ENCODE assay signal across 14 cellular contexts in the genomic region with DNA sequence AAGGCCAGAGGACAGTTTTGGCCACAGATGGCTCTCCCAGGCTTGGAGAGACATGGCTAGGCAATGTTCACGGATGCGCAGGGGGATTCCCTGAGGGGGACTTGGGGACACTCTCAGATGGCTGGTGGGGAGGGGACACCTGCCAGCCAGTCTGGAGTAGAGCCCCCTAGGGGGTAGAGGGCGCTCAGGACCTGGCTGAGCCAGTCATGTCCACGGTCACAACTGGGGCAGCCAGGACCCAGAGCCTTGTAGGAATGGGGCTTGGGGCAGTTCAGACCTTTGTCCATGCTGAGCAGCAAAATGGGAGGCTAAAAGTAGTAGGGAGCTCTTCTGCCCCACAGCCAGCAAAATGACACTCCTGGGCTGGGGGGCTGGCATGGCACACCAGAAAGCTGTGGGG. TPM values are rescaled to one million over a fixed set of nuclear protein-coding genes. Genes with fewer than 3 reads are reported as not detected.
DNase-seq lines count a peak whose midpoint lies in the region; ATAC-seq and TF ChIP-seq lines count a peak whose summit lies in the region.
"Had no signal": no experiment of that assay in that cellular context is flagged by ENCODE, and none has a peak within 500 bp of the region (broad histone marks: within the 10 kb centered on the region; RNA-seq: fewer than 3 reads in every experiment).

No MANE protein-coding gene starts in this region.

- H3K27ac ChIP-seq in breast epithelium (peak overlapping the region; percentile 8 to 61), dorsolateral prefrontal cortex (peak overlapping the region in 28 of 59 donors; percentile 0 to 84 (median 61)), uterus (peak overlapping the region; percentile 96 to 99)

- H3K36me3 ChIP-seq in breast epithelium (no peaks in the 10 kb centered on the region), uterus (no peaks in the 10 kb centered on the region)

- peaks cover 8% of the 10 kb centered on the region for H3K4me1 Mint-ChIP-seq in MCF 10A (ENCODE audit: insufficient read depth, unreplicated experiment)
- peaks cover 35% of the 10 kb centered on the region for H3K4me1 Mint-ChIP-seq in neural crest cell

- CTCF ChIA-PET in MCF 10A (lab: Yijun Ruan, JAX), result interaction anchor here (0.5 kb wide), 1 partner anchor 8 kb away, joined by 3 read pairs; no protein-coding TSS in a partner anchor

- no peaks in the 10 kb centered on the region for H3K27me3 Mint-ChIP-seq in MCF 10A (ENCODE audit: insufficient read depth, unreplicated experiment)
- H3K27me3 Mint-ChIP-seq in neural crest cell (ENCODE audit: low read depth), result peaks cover 4% of the 10 kb centered on the region

- no TSS peak for BruUV-seq in MCF 10A (replicated peaks; lab: Mats Ljungman, UMichigan)

- DNase-seq in breast epithelium (ENCODE audit: low spot score in 2 of 2) (no peak), MCF 10A (ENCODE audit: unreplicated experiment) (no peak), dorsolateral prefrontal cortex (no peak), neural crest cell (ENCODE audit: low read depth, low spot score) (no peak), uterus (no peak), DMS 273 treated with DMSO at 0.1 percent for 48 hours (lab: John Stamatoyannopoulos, UW) (no peak), NCI-H1436 (lab: John Stamatoyannopoulos, UW) (no peak)
- DNase-seq: activated CD4-positive, CD25-positive, alpha-beta regulatory T cell treated with anti-CD3 and anti-CD28 coated beads, Interleukin-2, amount 50 U/mL, for 72 hours; Caco-2; dermis blood vessel endothelial cell; NCI-H226 had no signal

- intact Hi-C loops in breast epithelium (cut with DNase I; ENCODE audit: low total_unique reads), result no loop called here
- intact Hi-C loops in MCF 10A (cut with micrococcal nuclease), result no loop called here
- intact Hi-C loops in dorsolateral prefrontal cortex (cut with DNase I), result no loop called here
- intact Hi-C loops in uterus (cut with DNase I; ENCODE audit: low total_unique reads), result no loop called here

- no peaks in the 10 kb centered on the region for H3K27me3 ChIP-seq in breast epithelium
- no peaks in the 10 kb centered on the region for H3K27me3 ChIP-seq in dorsolateral prefrontal cortex
- H3K27me3 ChIP-seq in uterus, result no peaks in the 10 kb centered on the region

- no peak for ATAC-seq in GM18502 (IDR thresholded peaks at IDR 0.05; ENCODE audit: poor library complexity, unreplicated experiment)

- H3K4me3 Mint-ChIP-seq in MCF 10A (ENCODE audit: unreplicated experiment) (no peak overlapping the region), neural crest cell (peak overlapping the region; percentile 23)
- H3K4me3 Mint-ChIP-seq: stimulated activated naive CD8-positive, alpha-beta T cell treated with anti-CD3 and anti-CD28 coated beads, Interleukin-15, Interleukin-2, amounts not matched to agents 100 ng/mL and 50 ng/mL, for 24 hours had no signal

- H3K4me1 ChIP-seq in breast epithelium (no peaks in the 10 kb centered on the region), uterus (peaks cover 0 to 15% of the 10 kb centered on the region in 2 donors)

- H3K36me3 Mint-ChIP-seq in MCF 10A (ENCODE audit: insufficient read depth, unreplicated experiment), result no peaks in the 10 kb centered on the region
- H3K36me3 Mint-ChIP-seq in neural crest cell (ENCODE audit: low read depth), result no peaks in the 10 kb centered on the region

- H3K4me3 ChIP-seq in breast epithelium, result no peak overlapping the region
- peak overlapping the region in 32 of 59 donors; percentile 3 to 70 (median 62) for H3K4me3 ChIP-seq in dorsolateral prefrontal cortex
- H3K4me3 ChIP-seq in uterus, result peak overlapping the region; percentile 60

- POLR2A ChIA-PET in MCF 10A (lab: Yijun Ruan, JAX), result interaction anchor here (0.5 kb wide), 1 partner anchor 126 kb away, joined by 3 read pairs; a partner anchor contains a TSS

- TF ChIP-seq CTCF in breast epithelium (IDR thresholded peaks at IDR 0.05) (no peak), MCF 10A (IDR thresholded peaks at IDR 0.05; ENCODE audit: unreplicated experiment) (no peak), dorsolateral prefrontal cortex (IDR thresholded peaks at IDR 0.05 in 54 of 56, conservative IDR thresholded peaks at IDR 0.05 in 2 of 56; ENCODE audit: low read depth in 1 of 56, partially characterized antibody in 56 of 56) (no peak), neural crest cell (conservative IDR thresholded peaks at IDR 0.05) (no peak), uterus (IDR thresholded peaks at IDR 0.05) (no peak)

- no peak overlapping the region for H3K27ac Mint-ChIP-seq in MCF 10A (ENCODE audit: low read depth, unreplicated experiment)
- H3K27ac Mint-ChIP-seq in neural crest cell (ENCODE audit: unreplicated experiment), result no peak overlapping the region
- H3K27ac Mint-ChIP-seq: stimulated activated naive CD8-positive, alpha-beta T cell treated with anti-CD3 and anti-CD28 coated beads, Interleukin-15, Interleukin-2, amounts not matched to agents 100 ng/mL and 50 ng/mL, for 24 hours had no signal

- no peak for TF ChIP-seq POLR2A in breast epithelium (IDR thresholded peaks at IDR 0.05)
- TF ChIP-seq POLR2A in uterus (IDR thresholded peaks at IDR 0.05), result no peak

- H3K9me3 ChIP-seq in breast epithelium, result no peaks in the 10 kb centered on the region
- H3K9me3 ChIP-seq in uterus, result no peaks in the 10 kb centered on the region
- H3K9me3 ChIP-seq: Caco-2 had no signal

- H3K9me3 Mint-ChIP-seq in MCF 10A (ENCODE audit: unreplicated experiment), result no peaks in the 10 kb centered on the region
- H3K9me3 Mint-ChIP-seq in neural crest cell, result no peaks in the 10 kb centered on the region
- H3K9me3 Mint-ChIP-seq: stimulated activated naive CD8-positive, alpha-beta T cell treated with anti-CD3 and anti-CD28 coated beads, Interleukin-15, Interleukin-2, amounts not matched to agents 100 ng/mL and 50 ng/mL, for 24 hours had no signal

RNA-seq across cellular contexts. Expression of a gene that starts 1.7 kb away (rescaled TPM):
- total RNA-seq in breast epithelium (1 to 10 TPM in 2 of 3 donors, not detected in 1; 1.6 to 1.9 TPM), MCF 10A (2022) (not detected in 2 replicates), dorsolateral prefrontal cortex (10 to 100 TPM in 111 of 120 experiments, 1 to 10 TPM in 9; 7.0 to 30.7 (median 15.7) TPM), neural crest cell (0.75 and 0.98 TPM in 2 replicates), uterus (10 to 100 TPM in 2 of 4 donors, 1 to 10 TPM in 2; 2.4 to 83.0 (median 19.6) TPM)
- total RNA-seq: dermis blood vessel endothelial cell, OCI-LY7 had no signal

RNA-seq across cellular contexts. Expression of a gene that starts 18.2 kb away (rescaled TPM):
- total RNA-seq in breast epithelium, result 10 to 100 TPM; 18.2 to 26.5 (median 20.2) TPM
- total RNA-seq in MCF 10A (2022), result 26.3 and 35.5 TPM in 2 replicates
- total RNA-seq in dorsolateral prefrontal cortex, result 10 to 100 TPM; 47.5 to 93.1 (median 62.0) TPM
- 54.0 and 55.5 TPM in 2 replicates for total RNA-seq in neural crest cell
- total RNA-seq in uterus, result 10 to 100 TPM in 2 of 4 donors, 1 to 10 TPM in 2; 3.2 to 41.9 (median 16.6) TPM

RNA-seq across cellular contexts. Expression of a gene that starts 27.2 kb away (rescaled TPM):
- total RNA-seq in breast epithelium, result 10 to 100 TPM; 42.7 to 74.1 (median 48.5) TPM
- 29.9 and 30.9 TPM in 2 replicates for total RNA-seq in MCF 10A (2022)
- total RNA-seq in dorsolateral prefrontal cortex, result 10 to 100 TPM; 29.3 to 80.7 (median 56.1) TPM
- 28.0 and 30.8 TPM in 2 replicates for total RNA-seq in neural crest cell
- 10 to 100 TPM; 21.0 to 76.5 (median 34.6) TPM for total RNA-seq in uterus

RNA-seq across cellular contexts. Expression of a gene that starts 58.4 kb away (rescaled TPM):
- total RNA-seq in breast epithelium (10 to 100 TPM; 17.0 to 23.5 (median 21.0) TPM), MCF 10A (2022) (59.6 and 67.2 TPM in 2 replicates), dorsolateral prefrontal cortex (10 to 100 TPM; 45.7 to 64.7 (median 55.1) TPM), neural crest cell (38.0 and 40.0 TPM in 2 replicates), uterus (10 to 100 TPM in 2 of 4 donors, 1 to 10 TPM in 2; 6.4 to 34.2 (median 9.6) TPM)

RNA-seq across cellular contexts. Expression of a gene that starts 58.6 kb away (rescaled TPM):
- total RNA-seq in breast epithelium, result 100 to 1,000 TPM; 194 to 232 (median 220) TPM
- 173 and 203 TPM in 2 replicates for total RNA-seq in MCF 10A (2022)
- total RNA-seq in dorsolateral prefrontal cortex, result 100 to 1,000 TPM in 115 of 120 experiments, 10 to 100 TPM in 5; 83.9 to 180 (median 142) TPM
- 427 TPM in 2 replicates for total RNA-seq in neural crest cell
- total RNA-seq in uterus, result 100 to 1,000 TPM in 3 of 4 donors, 10 to 100 TPM in 1; 89.1 to 303 (median 157) TPM

Comparison
In these comparisons a context has a peak if more than half of its experiments do, and no peak if none do; other contexts are left out.
1. H3K4me3 ChIP-seq: peak in dorsolateral prefrontal cortex (32 of 59) and uterus (2 of 2); none in breast epithelium (0 of 3).